Comparison of ENCODE assay signal across 1 cellular context in the genomic region with DNA sequence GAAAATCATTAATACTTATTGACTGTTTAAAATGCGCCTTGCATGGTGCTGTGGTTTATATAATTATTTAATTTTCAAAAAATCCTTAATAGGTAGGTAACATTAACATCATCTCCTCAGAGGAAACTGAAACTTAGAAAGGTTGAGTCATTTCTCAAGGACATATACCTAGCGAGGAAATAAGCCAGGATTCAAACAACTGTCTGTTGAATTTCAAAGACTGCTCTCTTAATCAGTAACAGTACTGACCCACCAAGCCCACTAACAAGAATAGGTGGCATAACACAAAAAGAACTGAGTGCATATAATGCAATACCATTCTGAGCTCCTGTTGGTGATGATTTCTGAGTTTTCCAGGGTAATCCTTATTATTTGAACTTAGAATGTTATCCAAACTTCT.
TF ChIP-seq lines count a peak whose summit lies in the region.

No MANE protein-coding gene starts in this region.

TF ChIP-seq in GM23338, 12 proteins besides CTCF, POLR2A, EP300 and RAD21 (continued from another document):
- TF ChIP-seq, protein P1, sequence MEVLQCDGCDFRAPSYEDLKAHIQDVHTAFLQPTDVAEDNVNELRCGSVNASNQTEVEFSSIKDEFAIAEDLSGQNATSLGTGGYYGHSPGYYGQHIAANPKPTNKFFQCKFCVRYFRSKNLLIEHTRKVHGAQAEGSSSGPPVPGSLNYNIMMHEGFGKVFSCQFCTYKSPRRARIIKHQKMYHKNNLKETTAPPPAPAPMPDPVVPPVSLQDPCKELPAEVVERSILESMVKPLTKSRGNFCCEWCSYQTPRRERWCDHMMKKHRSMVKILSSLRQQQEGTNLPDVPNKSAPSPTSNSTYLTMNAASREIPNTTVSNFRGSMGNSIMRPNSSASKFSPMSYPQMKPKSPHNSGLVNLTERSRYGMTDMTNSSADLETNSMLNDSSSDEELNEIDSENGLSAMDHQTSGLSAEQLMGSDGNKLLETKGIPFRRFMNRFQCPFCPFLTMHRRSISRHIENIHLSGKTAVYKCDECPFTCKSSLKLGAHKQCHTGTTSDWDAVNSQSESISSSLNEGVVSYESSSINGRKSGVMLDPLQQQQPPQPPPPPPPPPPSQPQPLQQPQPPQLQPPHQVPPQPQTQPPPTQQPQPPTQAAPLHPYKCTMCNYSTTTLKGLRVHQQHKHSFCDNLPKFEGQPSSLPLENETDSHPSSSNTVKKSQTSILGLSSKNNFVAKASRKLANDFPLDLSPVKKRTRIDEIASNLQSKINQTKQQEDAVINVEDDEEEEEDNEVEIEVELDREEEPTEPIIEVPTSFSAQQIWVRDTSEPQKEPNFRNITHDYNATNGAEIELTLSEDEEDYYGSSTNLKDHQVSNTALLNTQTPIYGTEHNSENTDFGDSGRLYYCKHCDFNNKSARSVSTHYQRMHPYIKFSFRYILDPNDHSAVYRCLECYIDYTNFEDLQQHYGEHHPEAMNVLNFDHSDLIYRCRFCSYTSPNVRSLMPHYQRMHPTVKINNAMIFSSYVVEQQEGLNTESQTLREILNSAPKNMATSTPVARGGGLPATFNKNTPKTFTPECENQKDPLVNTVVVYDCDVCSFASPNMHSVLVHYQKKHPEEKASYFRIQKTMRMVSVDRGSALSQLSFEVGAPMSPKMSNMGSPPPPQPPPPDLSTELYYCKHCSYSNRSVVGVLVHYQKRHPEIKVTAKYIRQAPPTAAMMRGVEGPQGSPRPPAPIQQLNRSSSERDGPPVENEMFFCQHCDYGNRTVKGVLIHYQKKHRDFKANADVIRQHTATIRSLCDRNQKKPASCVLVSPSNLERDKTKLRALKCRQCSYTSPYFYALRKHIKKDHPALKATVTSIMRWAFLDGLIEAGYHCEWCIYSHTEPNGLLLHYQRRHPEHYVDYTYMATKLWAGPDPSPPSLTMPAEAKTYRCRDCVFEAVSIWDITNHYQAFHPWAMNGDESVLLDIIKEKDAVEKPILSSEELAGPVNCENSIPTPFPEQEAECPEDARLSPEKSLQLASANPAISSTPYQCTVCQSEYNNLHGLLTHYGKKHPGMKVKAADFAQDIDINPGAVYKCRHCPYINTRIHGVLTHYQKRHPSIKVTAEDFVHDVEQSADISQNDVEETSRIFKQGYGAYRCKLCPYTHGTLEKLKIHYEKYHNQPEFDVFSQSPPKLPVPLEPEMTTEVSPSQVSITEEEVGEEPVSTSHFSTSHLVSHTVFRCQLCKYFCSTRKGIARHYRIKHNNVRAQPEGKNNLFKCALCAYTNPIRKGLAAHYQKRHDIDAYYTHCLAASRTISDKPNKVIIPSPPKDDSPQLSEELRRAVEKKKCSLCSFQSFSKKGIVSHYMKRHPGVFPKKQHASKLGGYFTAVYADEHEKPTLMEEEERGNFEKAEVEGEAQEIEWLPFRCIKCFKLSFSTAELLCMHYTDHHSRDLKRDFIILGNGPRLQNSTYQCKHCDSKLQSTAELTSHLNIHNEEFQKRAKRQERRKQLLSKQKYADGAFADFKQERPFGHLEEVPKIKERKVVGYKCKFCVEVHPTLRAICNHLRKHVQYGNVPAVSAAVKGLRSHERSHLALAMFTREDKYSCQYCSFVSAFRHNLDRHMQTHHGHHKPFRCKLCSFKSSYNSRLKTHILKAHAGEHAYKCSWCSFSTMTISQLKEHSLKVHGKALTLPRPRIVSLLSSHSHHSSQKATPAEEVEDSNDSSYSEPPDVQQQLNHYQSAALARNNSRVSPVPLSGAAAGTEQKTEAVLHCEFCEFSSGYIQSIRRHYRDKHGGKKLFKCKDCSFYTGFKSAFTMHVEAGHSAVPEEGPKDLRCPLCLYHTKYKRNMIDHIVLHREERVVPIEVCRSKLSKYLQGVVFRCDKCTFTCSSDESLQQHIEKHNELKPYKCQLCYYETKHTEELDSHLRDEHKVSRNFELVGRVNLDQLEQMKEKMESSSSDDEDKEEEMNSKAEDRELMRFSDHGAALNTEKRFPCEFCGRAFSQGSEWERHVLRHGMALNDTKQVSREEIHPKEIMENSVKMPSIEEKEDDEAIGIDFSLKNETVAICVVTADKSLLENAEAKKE (CRISPR knock-in tag; IDR thresholded peaks at IDR 0.05), result no peak
- TF ChIP-seq JUNB (IDR thresholded peaks at IDR 0.05; ENCODE audit: unreplicated experiment), result no peak
- no peak for TF ChIP-seq STAT1 (IDR thresholded peaks at IDR 0.05; ENCODE audit: unreplicated experiment)
- TF ChIP-seq POLR2AphosphoS5 (IDR thresholded peaks at IDR 0.05; ENCODE audit: low read depth), result no peak
- no peak for TF ChIP-seq EZH2 (IDR thresholded peaks at IDR 0.05; ENCODE audit: low read depth, unreplicated experiment)
- TF ChIP-seq ZNF331 (CRISPR knock-in tag; IDR thresholded peaks at IDR 0.05; ENCODE audit: low read depth), result no peak
